17 cellular contexts compared by ENCODE assay signal in genomic region chr20:38862226-38862625, GRCh38. TPM values are rescaled to one million over a fixed set of nuclear protein-coding genes. Genes with fewer than 3 reads are reported as not detected.
A peak's percentile ranks its signal among the peaks of the same experiment; 100 is the strongest.
DNase-seq lines count a peak whose midpoint lies in the region; ATAC-seq, FAIRE-seq and TF ChIP-seq lines count a peak whose summit lies in the region.
"Had no signal": no experiment of that assay in that cellular context is flagged by ENCODE, and none has a peak within 500 bp of the region (broad histone marks: within the 10 kb centered on the region; RNA-seq: fewer than 3 reads in every experiment).

No MANE protein-coding gene starts in this region.

- CTCF ChIA-PET in OCI-LY7 (lab: Charles Lee; ENCODE audit: unreplicated experiment) (interaction anchor here (0.8 to 1.7 kb wide), 4 partner anchors 13 to 31 kb away, joined by 3 to 8 read pairs (median 4); no protein-coding TSS in a partner anchor), GM12878 (lab: Yijun Ruan, JAX) (interaction anchor here (0.7 to 9.1 kb wide), 8 partner anchors 9 to 110 kb away, joined by 3 to 160 read pairs (median 34); partner anchors contain the start of gene PPP1R16B)

- H3K9me2 ChIP-seq in OCI-LY7 (ENCODE audit: insufficient read depth, low read length): no peaks in the 10 kb centered on the region

- FAIRE-seq in GM12878 (lab: Jason Lieb, UNC): no peak
- FAIRE-seq: HTR-8/SVneo had no signal

- no peaks in the 10 kb centered on the region for H4K20me1 ChIP-seq in OCI-LY7 (ENCODE audit: insufficient read depth, low read length)
- no peaks in the 10 kb centered on the region for H4K20me1 ChIP-seq in GM12878 (ENCODE audit: control insufficient read depth, insufficient read depth)

- H3K4me2 ChIP-seq in OCI-LY7 (ENCODE audit: low read length) (peak overlapping the region; percentile 72), GM12878 (ENCODE audit: control insufficient read depth, insufficient read depth) (peak overlapping the region; percentile 94)

- no peak overlapping the region for H2AFZ ChIP-seq in OCI-LY7 (ENCODE audit: low read length)
- no peak overlapping the region for H2AFZ ChIP-seq in GM12878 (ENCODE audit: control insufficient read depth, low read depth, low read length)

- H3K27ac ChIP-seq in OCI-LY7 (ENCODE audit: low read depth, low read length, poor library complexity, severe bottlenecking) (peak overlapping the region; percentile 86), GM12878 (ENCODE audit: control insufficient read depth, insufficient read depth) (peak overlapping the region; percentile 97)
- H3K27ac ChIP-seq: neutrophil, testis had no signal

- no peak for TF ChIP-seq RAD21 in GM12878 (IDR thresholded peaks at IDR 0.05; ENCODE audit: insufficient read depth, low read depth, low read length)

- TF ChIP-seq POLR2A in GM12878 (IDR thresholded peaks at IDR 0.05; ENCODE audit: low read depth, low read length) (no peak), erythroblast (IDR thresholded peaks at IDR 0.05; ENCODE audit: low read length) (no peak)

- no peak for ATAC-seq in activated T-cell treated with anti-CD3 and anti-CD28 coated beads, Interleukin-2, amount 50 U/mL, for 72 hours (replicated peaks in 1 of 2)
- peak; percentile 8 for ATAC-seq in GM12878
- ATAC-seq in stimulated activated effector memory CD8-positive, alpha-beta T cell treated with anti-CD3 and anti-CD28 coated beads, Interleukin-12 subunit alpha, Interleukin-12 subunit beta, amount 100 ng/mL, for 72 hours: no peak
- ATAC-seq in GM19351 (IDR thresholded peaks at IDR 0.05; ENCODE audit: unreplicated experiment): no peak

- peak overlapping the region; percentile 91 for H3K27ac Mint-ChIP-seq in activated T-cell treated with anti-CD3 and anti-CD28 coated beads, Interleukin-2, amount 50 U/mL, for 72 hours
- peak overlapping the region; percentile 96 for H3K27ac Mint-ChIP-seq in stimulated activated effector memory CD8-positive, alpha-beta T cell treated with anti-CD3 and anti-CD28 coated beads, Interleukin-12 subunit alpha, Interleukin-12 subunit beta, amount 100 ng/mL, for 72 hours

- SMC1A ChIA-PET in GM12878 (lab: Charles Lee; ENCODE audit: uncharacterized antibody, unreplicated experiment): interaction anchor here (0.8 to 13.6 kb wide), 6 partner anchors 13 to 53 kb away, joined by 5 to 248 read pairs (median 116); partner anchors contain the start of gene PPP1R16B

- H3K79me2 ChIP-seq in OCI-LY7 (ENCODE audit: insufficient read depth, low read depth, low read length) (peaks cover 46% of the 10 kb centered on the region; the same call in 1 of the 2 replicates), GM12878 (ENCODE audit: control insufficient read depth, insufficient read depth, low read length) (peaks cover 88% of the 10 kb centered on the region)

- intact Hi-C loops in OCI-LY7 (cut with micrococcal nuclease; ENCODE audit: unreplicated experiment): no loop called here
- intact Hi-C loops in GM12878 (cut with micrococcal nuclease; ENCODE audit: unreplicated experiment): no loop called here

- TF ChIP-seq CTCF in OCI-LY7 (conservative IDR thresholded peaks at IDR 0.05; ENCODE audit: low read length) (no peak), GM12878 (IDR thresholded peaks at IDR 0.05 in 2 of 3, conservative IDR thresholded peaks at IDR 0.05 in 1 of 3; ENCODE audit: control insufficient read depth in 2 of 3, extremely low read depth in 1 of 3, insufficient read depth in 1 of 3, low read depth in 3 of 3, low read length in 3 of 3) (no peak)

- in situ Hi-C loops in GM12878 (cut with MboI): no loop called here

- no peaks in the 10 kb centered on the region for H3K27me3 Mint-ChIP-seq in activated T-cell treated with anti-CD3 and anti-CD28 coated beads, Interleukin-2, amount 50 U/mL, for 72 hours (ENCODE audit: low read depth)

- H3K4me1 Mint-ChIP-seq in activated T-cell treated with anti-CD3 and anti-CD28 coated beads, Interleukin-2, amount 50 U/mL, for 72 hours (ENCODE audit: low read depth): peaks cover 78% of the 10 kb centered on the region
- H3K4me1 Mint-ChIP-seq in stimulated activated effector memory CD8-positive, alpha-beta T cell treated with anti-CD3 and anti-CD28 coated beads, Interleukin-12 subunit alpha, Interleukin-12 subunit beta, amount 100 ng/mL, for 72 hours: peaks cover 74% of the 10 kb centered on the region

- H3K9ac ChIP-seq in GM12878 (ENCODE audit: control insufficient read depth, insufficient read depth, low read length): peak overlapping the region; percentile 61

- TF ChIP-seq EP300 in GM12878 (IDR thresholded peaks at IDR 0.05; ENCODE audit: borderline replicate concordance in 1 of 2, control insufficient read depth in 1 of 2, low read depth in 2 of 2, low read length in 2 of 2): no peak

- no peaks in the 10 kb centered on the region for H3K27me3 ChIP-seq in GM12878 (replicated peaks in 1 of 2; ENCODE audit: control insufficient read depth in 2 of 2, insufficient read depth in 2 of 2, low read length in 1 of 2)
- H3K27me3 ChIP-seq: neutrophil, testis had no signal

- H3K9me3 Mint-ChIP-seq in activated T-cell treated with anti-CD3 and anti-CD28 coated beads, Interleukin-2, amount 50 U/mL, for 72 hours: no peaks in the 10 kb centered on the region
- H3K9me3 Mint-ChIP-seq in stimulated activated effector memory CD8-positive, alpha-beta T cell treated with anti-CD3 and anti-CD28 coated beads, Interleukin-12 subunit alpha, Interleukin-12 subunit beta, amount 100 ng/mL, for 72 hours: no peaks in the 10 kb centered on the region

- H3K4me3 ChIP-seq in OCI-LY7 (ENCODE audit: low read depth, low read length, poor library complexity, severe bottlenecking) (peak overlapping the region; percentile 27), GM12878 (peak overlapping the region; percentile 38)
- H3K4me3 ChIP-seq: testis had no signal

- no peaks in the 10 kb centered on the region for H3K9me3 ChIP-seq in OCI-LY7 (ENCODE audit: low read length)
- no peaks in the 10 kb centered on the region for H3K9me3 ChIP-seq in GM12878 (replicated peaks; ENCODE audit: control insufficient read depth, insufficient read depth, low read length)
- H3K9me3 ChIP-seq: neutrophil, testis had no signal

- H3K36me3 ChIP-seq in OCI-LY7 (ENCODE audit: insufficient read depth, low read length): peaks cover 13% of the 10 kb centered on the region; the same call in 1 of the 2 replicates
- H3K36me3 ChIP-seq in GM12878 (ENCODE audit: control insufficient read depth in 2 of 2, insufficient read depth in 2 of 2, low read length in 1 of 2): peaks cover 2 to 9% of the 10 kb centered on the region in 2 experiments
- H3K36me3 ChIP-seq: neutrophil had no signal

- POLR2A ChIA-PET in OCI-LY7 (lab: Charles Lee) (interaction anchor here (0.7 to 5.9 kb wide), 10 partner anchors 10 to 830 kb away, joined by 3 to 29 read pairs (median 6); partner anchors contain the start of gene PPP1R16B), GM12878 (lab: Charles Lee) (interaction anchor here (0.8 to 9.9 kb wide), 9 partner anchors 10 to 99 kb away, joined by 3 to 93 read pairs (median 6); partner anchors contain the start of gene PPP1R16B)

- H3K4me3 Mint-ChIP-seq in activated T-cell treated with anti-CD3 and anti-CD28 coated beads, Interleukin-2, amount 50 U/mL, for 72 hours: peak overlapping the region; percentile 68 to 74
- H3K4me3 Mint-ChIP-seq in stimulated activated effector memory CD8-positive, alpha-beta T cell treated with anti-CD3 and anti-CD28 coated beads, Interleukin-12 subunit alpha, Interleukin-12 subunit beta, amount 100 ng/mL, for 72 hours: peak overlapping the region; percentile 68

- H3K4me1 ChIP-seq in OCI-LY7 (ENCODE audit: insufficient read depth, low read length, poor library complexity, severe bottlenecking) (peaks cover 97% of the 10 kb centered on the region), GM12878 (ENCODE audit: control insufficient read depth, insufficient read depth, low read length) (peaks cover 86% of the 10 kb centered on the region)
- H3K4me1 ChIP-seq: testis had no signal

- BruUV-seq in OCI-LY7 (replicated peaks; lab: Mats Ljungman, UMichigan) (no TSS peak), GM12878 (replicated peaks; lab: Mats Ljungman, UMichigan) (no TSS peak)

- H3K36me3 Mint-ChIP-seq in activated T-cell treated with anti-CD3 and anti-CD28 coated beads, Interleukin-2, amount 50 U/mL, for 72 hours (ENCODE audit: insufficient read depth in 2 of 2): peaks cover 0 to 6% of the 10 kb centered on the region in 2 donors
- H3K36me3 Mint-ChIP-seq in stimulated activated effector memory CD8-positive, alpha-beta T cell treated with anti-CD3 and anti-CD28 coated beads, Interleukin-12 subunit alpha, Interleukin-12 subunit beta, amount 100 ng/mL, for 72 hours: peaks cover 35% of the 10 kb centered on the region

- no peak for DNase-seq in activated T-cell treated with anti-CD3 and anti-CD28 coated beads, Interleukin-2, amount 50 U/mL, for 72 hours
- DNase-seq in activated T-cell treated with anti-CD3 and anti-CD28 coated beads, Interleukin-2, amount 50 U/mL, for 1 hour: no peak
- DNase-seq in OCI-LY7 (ENCODE audit: low spot score) (no peak), GM12878 (ENCODE audit: low read depth, low spot score) (no peak), erythroblast (lab: John Stamatoyannopoulos, UW) (no peak), NOMO-1 (lab: John Stamatoyannopoulos, UW; ENCODE audit: unreplicated experiment in 2 of 2) (no peak)
- DNase-seq in stimulated activated effector memory CD8-positive, alpha-beta T cell treated with anti-CD3 and anti-CD28 coated beads, Interleukin-12 subunit alpha, Interleukin-12 subunit beta, amount 100 ng/mL, for 72 hours (ENCODE audit: low spot score in 2 of 2): no peak
- DNase-seq: activated gamma-delta T cell treated with Interleukin-2 at 50 U/mL for 16 hours, NCI-H1694 treated with DMSO at 0.1 percent for 48 hours, NCI-H226, right cardiac atrium, SHP77 treated with DMSO at 0.1 percent for 48 hours, testis had no signal

- 6% methylated on average over 5 of the region's 5 CpGs for WGBS in GM12878 (ENCODE audit: insufficient coverage, insufficient replicate concordance, low lambda C conversion rate, missing lambda C conversion rate)

- RAD21 ChIA-PET in GM12878 (lab: Charles Lee; ENCODE audit: unreplicated experiment): interaction anchor here (0.9 to 10.1 kb wide), 12 partner anchors 8 to 112 kb away, joined by 3 to 125 read pairs (median 6); partner anchors contain the start of gene PPP1R16B

RNA-seq across cellular contexts. Expression of gene PPP1R16B, which starts 56.7 kb away (rescaled TPM):
- total RNA-seq in activated T-cell treated with anti-CD3 and anti-CD28 coated beads, Interleukin-2, amount 50 U/mL, for 72 hours: 100 to 1,000 TPM; 143 to 184 TPM
- total RNA-seq in OCI-LY7 (2014; rRNA removed; shearing (Covaris generic)): 44.3 and 49.7 TPM in 2 replicates
- total RNA-seq in OCI-LY7 (2022) (41.3 and 45.4 TPM in 2 replicates), GM12878 (2014; rRNA removed) (81.0 and 83.9 TPM in 2 replicates), GM12878 (2014; rRNA removed; fragmentation: Illumina TruSeq; extraction: Trizol) (63.2 and 66.5 TPM in 2 replicates), GM12878 (2021) (89.9 and 90.2 TPM in 2 replicates)
- 41.2 and 47.8 TPM in 2 replicates for total RNA-seq in GM12878 (2013; cell fraction: nucleolus; rRNA removed)
- polyA plus RNA-seq in GM12878 (2011; ENCODE audit: low read depth): 42.7 TPM
- polyA plus RNA-seq in GM12878 (2011; rRNA removed) (48.4 and 66.8 TPM in 2 replicates), GM12878 (2014; fragmentation: Illumina TruSeq; extraction: Trizol) (54.4 and 64.6 TPM in 2 replicates), GM12878 (2014; fragmentation: Nextera tagmentation; extraction: Ambion mirVana) (10 to 100 TPM; 13.4 to 14.2 TPM), GM12878 (2014; rRNA removed) (61.4 and 61.5 TPM in 2 replicates), GM12878 (2016; fragmentation: Nextera tagmentation; extraction: Ambion mirVana) (10 to 100 TPM; 72.2 to 77.5 TPM)
- 71.6 and 82.8 TPM in 2 replicates for polyA plus RNA-seq in GM12878 (2011; cell fraction: cytosol; rRNA removed)
- polyA plus RNA-seq in GM12878 (2011; cell fraction: nucleus; rRNA removed): 64.3 and 67.1 TPM in 2 replicates
- 56.6 and 60.9 TPM in 2 replicates for polyA plus RNA-seq in GM12878 (2012)
- 111 and 162 TPM in 2 replicates for polyA minus RNA-seq in GM12878 (2011; rRNA and poly(A)+ RNA removed)
- 42.0 and 46.7 TPM in 2 replicates for polyA minus RNA-seq in GM12878 (2011; cell fraction: cytosol; rRNA and poly(A)+ RNA removed)
- 13.7 and 24.2 TPM in 2 replicates for polyA minus RNA-seq in GM12878 (2011; cell fraction: nucleus; rRNA and poly(A)+ RNA removed)
- total RNA-seq: M059J had no signal
